ENCODE assay signal across 12 cellular contexts in the genomic region with DNA sequence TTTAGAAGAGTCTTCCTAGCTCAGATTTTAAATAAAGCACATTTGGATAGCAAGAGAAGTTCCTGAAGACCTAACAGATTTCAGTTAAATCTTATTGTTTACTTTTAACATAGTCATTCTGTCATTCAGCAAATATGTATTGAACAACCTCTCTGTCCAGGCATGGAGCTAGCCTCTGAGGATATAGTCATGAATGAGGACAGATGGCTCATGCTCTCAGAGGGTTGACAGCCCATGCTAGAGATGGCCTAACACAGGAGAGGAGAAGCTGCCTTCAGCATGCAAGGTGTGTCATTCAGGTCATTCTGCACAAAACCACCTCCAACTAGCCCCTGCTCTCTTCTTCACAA. TPM values are rescaled to one million over a fixed set of nuclear protein-coding genes. Genes with fewer than 3 reads are reported as not detected.
DNase-seq lines count a peak whose midpoint lies in the region; ATAC-seq and TF ChIP-seq lines count a peak whose summit lies in the region.
"Had no signal": no experiment of that assay in that cellular context is flagged by ENCODE, and none has a peak within 500 bp of the region (broad histone marks: within the 10 kb centered on the region; RNA-seq: fewer than 3 reads in every experiment).

No MANE protein-coding gene starts in this region.

- no peaks in the 10 kb centered on the region for H3K4me1 ChIP-seq in lung (ENCODE audit: control insufficient read depth in 2 of 2, insufficient read depth in 2 of 2, low read length in 2 of 2)
- H3K4me1 ChIP-seq: ascending aorta had no signal

- peaks cover 0 to 2% of the 10 kb centered on the region in 2 donors for H3K9me3 ChIP-seq in lung (ENCODE audit: control insufficient read depth in 2 of 2, insufficient read depth in 1 of 2, low read length in 1 of 2)
- H3K9me3 ChIP-seq: ascending aorta had no signal

- TF ChIP-seq POLR2A in erythroblast (IDR thresholded peaks at IDR 0.05; ENCODE audit: low read length) = no peak

- no peak overlapping the region for H3K27ac ChIP-seq in lung (ENCODE audit: low read depth in 1 of 2, low read length in 1 of 2)
- H3K27ac ChIP-seq: ascending aorta had no signal

- ATAC-seq in lung (ENCODE audit: insufficient read depth, low FRiP score) = peak; percentile 39
- ATAC-seq in GM19463 (IDR thresholded peaks at IDR 0.05; ENCODE audit: unreplicated experiment) = no peak
- ATAC-seq: Right ventricle myocardium inferior had no signal

- no peak for TF ChIP-seq CTCF in lung (IDR thresholded peaks at IDR 0.05; ENCODE audit: control extremely low read depth, extremely low read depth)

- DNase-seq in Daoy (ENCODE audit: low read depth) (peak; percentile 84), NCI-H1105 treated with DMSO at 0.1 percent for 48 hours (lab: John Stamatoyannopoulos, UW) (peak; percentile 72), amniotic epithelial cell (ENCODE audit: low read depth) (peak; percentile 51), lung (ENCODE audit: low spot score) (no peak), RKO (ENCODE audit: low spot score) (no peak), T-helper 2 cell (no peak), erythroblast (lab: John Stamatoyannopoulos, UW) (no peak)
- DNase-seq: activated CD8-positive, alpha-beta memory T cell treated with anti-CD3 and anti-CD28 coated beads, Interleukin-2, amount 50 U/mL, for 48 hours had no signal

- H3K4me3 ChIP-seq in lung = no peak overlapping the region
- H3K4me3 ChIP-seq: ascending aorta had no signal

- peaks cover 2% of the 10 kb centered on the region for H3K27me3 ChIP-seq in lung (ENCODE audit: control insufficient read depth, insufficient read depth)
- H3K27me3 ChIP-seq: ascending aorta had no signal

- H3K36me3 ChIP-seq in lung (ENCODE audit: control insufficient read depth in 2 of 2, insufficient read depth in 2 of 2, low read length in 2 of 2) = no peaks in the 10 kb centered on the region
- H3K36me3 ChIP-seq: ascending aorta had no signal

RNA-seq across cellular contexts. Expression of a gene that starts 6.2 kb away (rescaled TPM):
- 6.5 and 15.4 TPM in 2 replicates for total RNA-seq in Daoy (2014; rRNA removed; shearing (Covaris generic))
- total RNA-seq in lung = 10 to 100 TPM; 35.1 to 59.0 TPM
- polyA plus RNA-seq in lung = 1 to 10 TPM; 3.4 to 8.8 TPM
- total RNA-seq: endothelial cell of umbilical vein had no signal

Comparison
In these comparisons a context has a peak if more than half of its experiments do, and no peak if none do; other contexts are left out.
1. DNase-seq: peak in Daoy (single experiment), NCI-H1105 treated with DMSO at 0.1 percent for 48 hours (single experiment) and amniotic epithelial cell (single experiment); none in lung (single experiment), RKO (single experiment), T-helper 2 cell (0 of 5) and erythroblast (0 of 2).